Comparison of ENCODE assay signal across 1 cellular context in genomic region chr1:202805886-202806511, GRCh38.
A peak's percentile ranks its signal among the peaks of the same experiment; 100 is the strongest.
TF ChIP-seq lines count a peak whose summit lies in the region.

No MANE protein-coding gene starts in this region.

TF ChIP-seq in K562, 482 proteins besides CTCF, POLR2A, EP300 and RAD21 (continued from another document and continues in another):
- TF ChIP-seq, protein P1, sequence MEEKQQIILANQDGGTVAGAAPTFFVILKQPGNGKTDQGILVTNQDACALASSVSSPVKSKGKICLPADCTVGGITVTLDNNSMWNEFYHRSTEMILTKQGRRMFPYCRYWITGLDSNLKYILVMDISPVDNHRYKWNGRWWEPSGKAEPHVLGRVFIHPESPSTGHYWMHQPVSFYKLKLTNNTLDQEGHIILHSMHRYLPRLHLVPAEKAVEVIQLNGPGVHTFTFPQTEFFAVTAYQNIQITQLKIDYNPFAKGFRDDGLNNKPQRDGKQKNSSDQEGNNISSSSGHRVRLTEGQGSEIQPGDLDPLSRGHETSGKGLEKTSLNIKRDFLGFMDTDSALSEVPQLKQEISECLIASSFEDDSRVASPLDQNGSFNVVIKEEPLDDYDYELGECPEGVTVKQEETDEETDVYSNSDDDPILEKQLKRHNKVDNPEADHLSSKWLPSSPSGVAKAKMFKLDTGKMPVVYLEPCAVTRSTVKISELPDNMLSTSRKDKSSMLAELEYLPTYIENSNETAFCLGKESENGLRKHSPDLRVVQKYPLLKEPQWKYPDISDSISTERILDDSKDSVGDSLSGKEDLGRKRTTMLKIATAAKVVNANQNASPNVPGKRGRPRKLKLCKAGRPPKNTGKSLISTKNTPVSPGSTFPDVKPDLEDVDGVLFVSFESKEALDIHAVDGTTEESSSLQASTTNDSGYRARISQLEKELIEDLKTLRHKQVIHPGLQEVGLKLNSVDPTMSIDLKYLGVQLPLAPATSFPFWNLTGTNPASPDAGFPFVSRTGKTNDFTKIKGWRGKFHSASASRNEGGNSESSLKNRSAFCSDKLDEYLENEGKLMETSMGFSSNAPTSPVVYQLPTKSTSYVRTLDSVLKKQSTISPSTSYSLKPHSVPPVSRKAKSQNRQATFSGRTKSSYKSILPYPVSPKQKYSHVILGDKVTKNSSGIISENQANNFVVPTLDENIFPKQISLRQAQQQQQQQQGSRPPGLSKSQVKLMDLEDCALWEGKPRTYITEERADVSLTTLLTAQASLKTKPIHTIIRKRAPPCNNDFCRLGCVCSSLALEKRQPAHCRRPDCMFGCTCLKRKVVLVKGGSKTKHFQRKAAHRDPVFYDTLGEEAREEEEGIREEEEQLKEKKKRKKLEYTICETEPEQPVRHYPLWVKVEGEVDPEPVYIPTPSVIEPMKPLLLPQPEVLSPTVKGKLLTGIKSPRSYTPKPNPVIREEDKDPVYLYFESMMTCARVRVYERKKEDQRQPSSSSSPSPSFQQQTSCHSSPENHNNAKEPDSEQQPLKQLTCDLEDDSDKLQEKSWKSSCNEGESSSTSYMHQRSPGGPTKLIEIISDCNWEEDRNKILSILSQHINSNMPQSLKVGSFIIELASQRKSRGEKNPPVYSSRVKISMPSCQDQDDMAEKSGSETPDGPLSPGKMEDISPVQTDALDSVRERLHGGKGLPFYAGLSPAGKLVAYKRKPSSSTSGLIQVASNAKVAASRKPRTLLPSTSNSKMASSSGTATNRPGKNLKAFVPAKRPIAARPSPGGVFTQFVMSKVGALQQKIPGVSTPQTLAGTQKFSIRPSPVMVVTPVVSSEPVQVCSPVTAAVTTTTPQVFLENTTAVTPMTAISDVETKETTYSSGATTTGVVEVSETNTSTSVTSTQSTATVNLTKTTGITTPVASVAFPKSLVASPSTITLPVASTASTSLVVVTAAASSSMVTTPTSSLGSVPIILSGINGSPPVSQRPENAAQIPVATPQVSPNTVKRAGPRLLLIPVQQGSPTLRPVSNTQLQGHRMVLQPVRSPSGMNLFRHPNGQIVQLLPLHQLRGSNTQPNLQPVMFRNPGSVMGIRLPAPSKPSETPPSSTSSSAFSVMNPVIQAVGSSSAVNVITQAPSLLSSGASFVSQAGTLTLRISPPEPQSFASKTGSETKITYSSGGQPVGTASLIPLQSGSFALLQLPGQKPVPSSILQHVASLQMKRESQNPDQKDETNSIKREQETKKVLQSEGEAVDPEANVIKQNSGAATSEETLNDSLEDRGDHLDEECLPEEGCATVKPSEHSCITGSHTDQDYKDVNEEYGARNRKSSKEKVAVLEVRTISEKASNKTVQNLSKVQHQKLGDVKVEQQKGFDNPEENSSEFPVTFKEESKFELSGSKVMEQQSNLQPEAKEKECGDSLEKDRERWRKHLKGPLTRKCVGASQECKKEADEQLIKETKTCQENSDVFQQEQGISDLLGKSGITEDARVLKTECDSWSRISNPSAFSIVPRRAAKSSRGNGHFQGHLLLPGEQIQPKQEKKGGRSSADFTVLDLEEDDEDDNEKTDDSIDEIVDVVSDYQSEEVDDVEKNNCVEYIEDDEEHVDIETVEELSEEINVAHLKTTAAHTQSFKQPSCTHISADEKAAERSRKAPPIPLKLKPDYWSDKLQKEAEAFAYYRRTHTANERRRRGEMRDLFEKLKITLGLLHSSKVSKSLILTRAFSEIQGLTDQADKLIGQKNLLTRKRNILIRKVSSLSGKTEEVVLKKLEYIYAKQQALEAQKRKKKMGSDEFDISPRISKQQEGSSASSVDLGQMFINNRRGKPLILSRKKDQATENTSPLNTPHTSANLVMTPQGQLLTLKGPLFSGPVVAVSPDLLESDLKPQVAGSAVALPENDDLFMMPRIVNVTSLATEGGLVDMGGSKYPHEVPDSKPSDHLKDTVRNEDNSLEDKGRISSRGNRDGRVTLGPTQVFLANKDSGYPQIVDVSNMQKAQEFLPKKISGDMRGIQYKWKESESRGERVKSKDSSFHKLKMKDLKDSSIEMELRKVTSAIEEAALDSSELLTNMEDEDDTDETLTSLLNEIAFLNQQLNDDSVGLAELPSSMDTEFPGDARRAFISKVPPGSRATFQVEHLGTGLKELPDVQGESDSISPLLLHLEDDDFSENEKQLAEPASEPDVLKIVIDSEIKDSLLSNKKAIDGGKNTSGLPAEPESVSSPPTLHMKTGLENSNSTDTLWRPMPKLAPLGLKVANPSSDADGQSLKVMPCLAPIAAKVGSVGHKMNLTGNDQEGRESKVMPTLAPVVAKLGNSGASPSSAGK (IDR thresholded peaks at IDR 0.05), result no peak
- TF ChIP-seq CREM (IDR thresholded peaks at IDR 0.05; ENCODE audit: low read depth), result no peak
- no peak for TF ChIP-seq CCAR2 (IDR thresholded peaks at IDR 0.05; ENCODE audit: low read depth, low read length)
- TF ChIP-seq ARID3A (IDR thresholded peaks at IDR 0.05; ENCODE audit: borderline replicate concordance, low read depth, low read length), result no peak
- no peak for TF ChIP-seq CCNT2 (IDR thresholded peaks at IDR 0.05; ENCODE audit: borderline replicate concordance, extremely low read depth, insufficient read length, low read depth, low read length)
- TF ChIP-seq, protein P2, sequence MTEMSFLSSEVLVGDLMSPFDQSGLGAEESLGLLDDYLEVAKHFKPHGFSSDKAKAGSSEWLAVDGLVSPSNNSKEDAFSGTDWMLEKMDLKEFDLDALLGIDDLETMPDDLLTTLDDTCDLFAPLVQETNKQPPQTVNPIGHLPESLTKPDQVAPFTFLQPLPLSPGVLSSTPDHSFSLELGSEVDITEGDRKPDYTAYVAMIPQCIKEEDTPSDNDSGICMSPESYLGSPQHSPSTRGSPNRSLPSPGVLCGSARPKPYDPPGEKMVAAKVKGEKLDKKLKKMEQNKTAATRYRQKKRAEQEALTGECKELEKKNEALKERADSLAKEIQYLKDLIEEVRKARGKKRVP (CRISPR knock-in tag; IDR thresholded peaks at IDR 0.05), result peak; percentile 79
- no peak for TF ChIP-seq CBX3 (IDR thresholded peaks at IDR 0.05; ENCODE audit: borderline replicate concordance in 1 of 2, low read length in 2 of 2)
- no peak for TF ChIP-seq ZNF282 (CRISPR knock-in tag; IDR thresholded peaks at IDR 0.05)
- no peak for TF ChIP-seq HCFC1 (IDR thresholded peaks at IDR 0.05; ENCODE audit: low read depth, low read length)
- TF ChIP-seq SP2 (IDR thresholded peaks at IDR 0.05; ENCODE audit: extremely low read depth, low read depth, low read length, poor library complexity, severe bottlenecking), result no peak
- 0 out of 2 replicates have a peak, but pooled peaks have one; percentile 49 for TF ChIP-seq DDX20 (tag; IDR thresholded peaks at IDR 0.05; ENCODE audit: low read depth)
- TF ChIP-seq MAFF (IDR thresholded peaks at IDR 0.05; ENCODE audit: low read length), result no peak
- TF ChIP-seq, protein P3, sequence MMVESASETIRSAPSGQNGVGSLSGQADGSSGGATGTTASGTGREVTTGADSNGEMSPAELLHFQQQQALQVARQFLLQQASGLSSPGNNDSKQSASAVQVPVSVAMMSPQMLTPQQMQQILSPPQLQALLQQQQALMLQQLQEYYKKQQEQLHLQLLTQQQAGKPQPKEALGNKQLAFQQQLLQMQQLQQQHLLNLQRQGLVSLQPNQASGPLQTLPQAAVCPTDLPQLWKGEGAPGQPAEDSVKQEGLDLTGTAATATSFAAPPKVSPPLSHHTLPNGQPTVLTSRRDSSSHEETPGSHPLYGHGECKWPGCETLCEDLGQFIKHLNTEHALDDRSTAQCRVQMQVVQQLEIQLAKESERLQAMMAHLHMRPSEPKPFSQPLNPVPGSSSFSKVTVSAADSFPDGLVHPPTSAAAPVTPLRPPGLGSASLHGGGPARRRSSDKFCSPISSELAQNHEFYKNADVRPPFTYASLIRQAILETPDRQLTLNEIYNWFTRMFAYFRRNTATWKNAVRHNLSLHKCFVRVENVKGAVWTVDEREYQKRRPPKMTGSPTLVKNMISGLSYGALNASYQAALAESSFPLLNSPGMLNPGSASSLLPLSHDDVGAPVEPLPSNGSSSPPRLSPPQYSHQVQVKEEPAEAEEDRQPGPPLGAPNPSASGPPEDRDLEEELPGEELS (CRISPR knock-in tag; IDR thresholded peaks at IDR 0.05; ENCODE audit: borderline replicate concordance), result no peak
- TF ChIP-seq GATAD2B (IDR thresholded peaks at IDR 0.05; ENCODE audit: borderline replicate concordance), result no peak
- TF ChIP-seq CBFA2T2 (conservative IDR thresholded peaks at IDR 0.05), result no peak
- TF ChIP-seq LARP7 (IDR thresholded peaks at IDR 0.05), result no peak
- no peak for TF ChIP-seq RHOXF2B (CRISPR knock-in tag; conservative IDR thresholded peaks at IDR 0.05)
- TF ChIP-seq ZNF644 (tag; IDR thresholded peaks at IDR 0.05; ENCODE audit: low read depth), result peak; percentile 95
- TF ChIP-seq, protein P4, sequence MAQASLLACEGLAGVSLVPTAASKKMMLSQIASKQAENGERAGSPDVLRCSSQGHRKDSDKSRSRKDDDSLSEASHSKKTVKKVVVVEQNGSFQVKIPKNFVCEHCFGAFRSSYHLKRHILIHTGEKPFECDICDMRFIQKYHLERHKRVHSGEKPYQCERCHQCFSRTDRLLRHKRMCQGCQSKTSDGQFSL (CRISPR knock-in tag; IDR thresholded peaks at IDR 0.05), result no peak
- TF ChIP-seq, protein P4 (tag; IDR thresholded peaks at IDR 0.05), result peak; percentile 7 to 93; a peak in 2 of 4 replicates
- TF ChIP-seq ZBTB7A (IDR thresholded peaks at IDR 0.05; ENCODE audit: borderline replicate concordance, control insufficient read depth, low read depth, low read length), result no peak
- no peak for TF ChIP-seq GATAD2A (IDR thresholded peaks at IDR 0.05)
- no peak for TF ChIP-seq CTBP1 (IDR thresholded peaks at IDR 0.05; ENCODE audit: borderline replicate concordance)
- TF ChIP-seq E2F1 (CRISPR knock-in tag; IDR thresholded peaks at IDR 0.05), result no peak
- peak; percentile 84 for TF ChIP-seq PYGO2 (tag; IDR thresholded peaks at IDR 0.05)
- TF ChIP-seq ELK3 (CRISPR knock-in tag; IDR thresholded peaks at IDR 0.05), result no peak
- no peak for TF ChIP-seq TARDBP (IDR thresholded peaks at IDR 0.05)
- TF ChIP-seq, protein P5, sequence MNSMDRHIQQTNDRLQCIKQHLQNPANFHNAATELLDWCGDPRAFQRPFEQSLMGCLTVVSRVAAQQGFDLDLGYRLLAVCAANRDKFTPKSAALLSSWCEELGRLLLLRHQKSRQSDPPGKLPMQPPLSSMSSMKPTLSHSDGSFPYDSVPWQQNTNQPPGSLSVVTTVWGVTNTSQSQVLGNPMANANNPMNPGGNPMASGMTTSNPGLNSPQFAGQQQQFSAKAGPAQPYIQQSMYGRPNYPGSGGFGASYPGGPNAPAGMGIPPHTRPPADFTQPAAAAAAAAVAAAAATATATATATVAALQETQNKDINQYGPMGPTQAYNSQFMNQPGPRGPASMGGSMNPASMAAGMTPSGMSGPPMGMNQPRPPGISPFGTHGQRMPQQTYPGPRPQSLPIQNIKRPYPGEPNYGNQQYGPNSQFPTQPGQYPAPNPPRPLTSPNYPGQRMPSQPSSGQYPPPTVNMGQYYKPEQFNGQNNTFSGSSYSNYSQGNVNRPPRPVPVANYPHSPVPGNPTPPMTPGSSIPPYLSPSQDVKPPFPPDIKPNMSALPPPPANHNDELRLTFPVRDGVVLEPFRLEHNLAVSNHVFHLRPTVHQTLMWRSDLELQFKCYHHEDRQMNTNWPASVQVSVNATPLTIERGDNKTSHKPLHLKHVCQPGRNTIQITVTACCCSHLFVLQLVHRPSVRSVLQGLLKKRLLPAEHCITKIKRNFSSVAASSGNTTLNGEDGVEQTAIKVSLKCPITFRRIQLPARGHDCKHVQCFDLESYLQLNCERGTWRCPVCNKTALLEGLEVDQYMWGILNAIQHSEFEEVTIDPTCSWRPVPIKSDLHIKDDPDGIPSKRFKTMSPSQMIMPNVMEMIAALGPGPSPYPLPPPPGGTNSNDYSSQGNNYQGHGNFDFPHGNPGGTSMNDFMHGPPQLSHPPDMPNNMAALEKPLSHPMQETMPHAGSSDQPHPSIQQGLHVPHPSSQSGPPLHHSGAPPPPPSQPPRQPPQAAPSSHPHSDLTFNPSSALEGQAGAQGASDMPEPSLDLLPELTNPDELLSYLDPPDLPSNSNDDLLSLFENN (IDR thresholded peaks at IDR 0.05; ENCODE audit: low read depth in 2 of 2, low read length in 2 of 2), result no peak
- TF ChIP-seq, protein P6, sequence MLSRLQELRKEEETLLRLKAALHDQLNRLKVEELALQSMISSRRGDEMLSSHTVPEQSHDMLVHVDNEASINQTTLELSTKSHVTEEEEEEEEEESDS (CRISPR knock-in tag; IDR thresholded peaks at IDR 0.05), result no peak
- TF ChIP-seq RUNX1 (IDR thresholded peaks at IDR 0.05; ENCODE audit: low read depth), result no peak
- no peak for TF ChIP-seq JUN (IDR thresholded peaks at IDR 0.05; ENCODE audit: borderline replicate concordance, low read depth, low read length)
- TF ChIP-seq JUN (CRISPR knock-in tag; IDR thresholded peaks at IDR 0.05; ENCODE audit: borderline replicate concordance), result no peak
